ENCODE assay signal across 26 cellular contexts in genomic region chr4:115325836-115326235, GRCh38.
"Had no signal": no experiment of that assay in that cellular context is flagged by ENCODE, and none has a peak within 500 bp of the region (broad histone marks: within the 10 kb centered on the region; RNA-seq: fewer than 3 reads in every experiment).

No MANE protein-coding gene starts in this region.

- H3K4me1 Mint-ChIP-seq: activated CD4-positive, alpha-beta memory T cell treated with anti-CD3 and anti-CD28 coated beads, Interleukin-2, amount 10 ng/mL, durations not matched to agents 7 days and 5 days; activated CD8-positive, alpha-beta memory T cell treated with anti-CD3 and anti-CD28 coated beads, Interleukin-2, amount 10 ng/mL, durations not matched to agents 7 days and 5 days; activated naive CD8-positive, alpha-beta T cell treated with anti-CD3 and anti-CD28 coated beads for 36 hours; endodermal cell; immature natural killer cell; naive B cell; stimulated activated naive CD8-positive, alpha-beta T cell treated with anti-CD3 and anti-CD28 coated beads, Interleukin-15, amount 100 ng/mL, for 72 hours had no signal

- H3K4me1 ChIP-seq: gastroesophageal sphincter, heart left ventricle, suprapubic skin, transverse colon, vagina had no signal

- H3K9me3 Mint-ChIP-seq: activated CD4-positive, alpha-beta memory T cell treated with anti-CD3 and anti-CD28 coated beads, Interleukin-2, amount 10 ng/mL, durations not matched to agents 7 days and 5 days; activated naive CD8-positive, alpha-beta T cell treated with anti-CD3 and anti-CD28 coated beads for 36 hours; brain; endodermal cell; neural crest cell had no signal

- H3K27ac ChIP-seq: epithelial cell of prostate, gastroesophageal sphincter, heart left ventricle, skin epidermis, suprapubic skin, transverse colon, vagina had no signal

- H3K36me3 ChIP-seq: gastroesophageal sphincter, heart left ventricle, suprapubic skin, transverse colon, vagina had no signal

- H3K4me3 ChIP-seq: gastroesophageal sphincter, heart left ventricle, skin epidermis, suprapubic skin, transverse colon, vagina had no signal

- DNase-seq: activated CD4-positive, alpha-beta memory T cell treated with anti-CD3 and anti-CD28 coated beads, Interleukin-2, amount 10 ng/mL, durations not matched to agents 7 days and 5 days; activated CD4-positive, alpha-beta T cell treated with anti-CD3 and anti-CD28 coated beads for 48 hours; activated CD4-positive, CD25-positive, alpha-beta regulatory T cell; activated CD8-positive, alpha-beta memory T cell treated with anti-CD3 and anti-CD28 coated beads, Interleukin-2, amount 10 ng/mL, durations not matched to agents 7 days and 5 days; activated naive CD4-positive, alpha-beta T cell; activated naive CD8-positive, alpha-beta T cell treated with anti-CD3 and anti-CD28 coated beads for 36 hours; amygdala; caudate nucleus; endodermal cell; heart left ventricle; immature natural killer cell; kidney glomerular epithelial cell; left ventricle myocardium superior; naive B cell; right cardiac atrium; stimulated activated naive CD8-positive, alpha-beta T cell treated with anti-CD3 and anti-CD28 coated beads, Interleukin-15, amount 100 ng/mL, for 72 hours; T-helper 2 cell; transverse colon had no signal

- H3K27ac Mint-ChIP-seq: activated CD4-positive, alpha-beta memory T cell treated with anti-CD3 and anti-CD28 coated beads, Interleukin-2, amount 10 ng/mL, durations not matched to agents 7 days and 5 days; activated CD8-positive, alpha-beta memory T cell treated with anti-CD3 and anti-CD28 coated beads, Interleukin-2, amount 10 ng/mL, durations not matched to agents 7 days and 5 days; activated naive CD8-positive, alpha-beta T cell treated with anti-CD3 and anti-CD28 coated beads for 36 hours; brain; immature natural killer cell; naive B cell; progenitor cell of endocrine pancreas; stimulated activated naive CD8-positive, alpha-beta T cell treated with anti-CD3 and anti-CD28 coated beads, Interleukin-15, amount 100 ng/mL, for 72 hours had no signal

- ATAC-seq: activated CD8-positive, alpha-beta memory T cell treated with anti-CD3 and anti-CD28 coated beads, Interleukin-2, amount 10 ng/mL, durations not matched to agents 7 days and 5 days; gastroesophageal sphincter; heart left ventricle; left ventricle myocardium superior; right cardiac atrium; stimulated activated naive CD8-positive, alpha-beta T cell treated with anti-CD3 and anti-CD28 coated beads, Interleukin-15, amount 100 ng/mL, for 72 hours had no signal

- H3K36me3 Mint-ChIP-seq: activated CD8-positive, alpha-beta memory T cell treated with anti-CD3 and anti-CD28 coated beads, Interleukin-2, amount 10 ng/mL, durations not matched to agents 7 days and 5 days; activated naive CD8-positive, alpha-beta T cell treated with anti-CD3 and anti-CD28 coated beads for 36 hours; brain; immature natural killer cell; naive B cell had no signal

- H3K27me3 ChIP-seq: gastroesophageal sphincter, heart left ventricle, suprapubic skin, transverse colon, vagina had no signal

- H3K27me3 Mint-ChIP-seq: activated CD4-positive, alpha-beta memory T cell treated with anti-CD3 and anti-CD28 coated beads, Interleukin-2, amount 10 ng/mL, durations not matched to agents 7 days and 5 days; activated CD8-positive, alpha-beta memory T cell treated with anti-CD3 and anti-CD28 coated beads, Interleukin-2, amount 10 ng/mL, durations not matched to agents 7 days and 5 days; activated naive CD8-positive, alpha-beta T cell treated with anti-CD3 and anti-CD28 coated beads for 36 hours; brain; naive B cell; progenitor cell of endocrine pancreas; stimulated activated naive CD8-positive, alpha-beta T cell treated with anti-CD3 and anti-CD28 coated beads, Interleukin-15, amount 100 ng/mL, for 72 hours had no signal

- H3K9me3 ChIP-seq: gastroesophageal sphincter, heart left ventricle, suprapubic skin, transverse colon, vagina had no signal

- H3K4me3 Mint-ChIP-seq: activated CD4-positive, alpha-beta memory T cell treated with anti-CD3 and anti-CD28 coated beads, Interleukin-2, amount 10 ng/mL, durations not matched to agents 7 days and 5 days; activated CD8-positive, alpha-beta memory T cell treated with anti-CD3 and anti-CD28 coated beads, Interleukin-2, amount 10 ng/mL, durations not matched to agents 7 days and 5 days; activated naive CD8-positive, alpha-beta T cell treated with anti-CD3 and anti-CD28 coated beads for 36 hours; brain; endodermal cell; immature natural killer cell; naive B cell; neural crest cell; stimulated activated naive CD8-positive, alpha-beta T cell treated with anti-CD3 and anti-CD28 coated beads, Interleukin-15, amount 100 ng/mL, for 72 hours had no signal
